In the genomic region with DNA sequence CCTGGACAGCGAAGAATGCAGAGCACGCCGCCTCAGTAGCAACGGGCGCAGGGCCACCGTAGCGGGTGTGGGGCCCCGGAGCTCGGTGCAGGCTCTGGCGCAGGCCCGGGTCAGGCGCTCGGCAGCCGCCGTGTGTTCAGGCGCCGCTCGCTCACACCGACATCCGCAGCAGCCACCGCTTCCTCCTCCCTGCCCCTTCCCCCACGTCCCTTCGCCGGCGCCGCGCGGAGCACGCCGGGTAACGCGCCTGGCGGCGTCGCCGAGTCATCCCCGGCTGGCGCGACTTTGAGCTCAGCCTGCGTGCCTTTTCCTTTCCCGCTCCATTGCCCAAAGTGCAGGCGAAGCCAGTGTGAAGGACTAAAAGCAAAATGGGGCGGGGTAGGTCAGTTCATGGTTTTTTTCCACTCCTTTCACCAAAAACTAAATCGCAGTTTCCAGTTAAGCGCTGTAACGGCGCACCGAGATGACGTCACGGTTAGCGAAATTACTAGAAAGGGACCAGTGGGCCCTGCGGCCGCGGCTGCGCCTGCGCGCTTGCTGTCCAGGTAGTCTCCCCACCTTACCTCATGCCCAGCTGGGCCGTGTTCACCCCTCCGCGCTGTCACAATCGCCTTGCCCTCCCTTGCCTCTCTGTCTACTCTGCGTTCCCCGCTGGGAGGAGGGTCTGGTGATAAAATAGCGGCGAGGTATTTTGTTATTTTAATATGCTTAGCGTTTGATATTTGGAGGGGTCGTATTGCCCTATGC, we compare ENCODE assay signal across 1 cellular context.
TF ChIP-seq lines count a peak whose summit lies in the region.

Gene UBQLN1 (minus strand): TSS at position 191 of the 747 bp plus-strand sequence. CDS start 279 bp downstream, outside the sequence.

TF ChIP-seq in HepG2, 621 proteins besides CTCF, POLR2A, EP300 and RAD21 (continued from another document and continues in another):
- TF ChIP-seq, protein P1, sequence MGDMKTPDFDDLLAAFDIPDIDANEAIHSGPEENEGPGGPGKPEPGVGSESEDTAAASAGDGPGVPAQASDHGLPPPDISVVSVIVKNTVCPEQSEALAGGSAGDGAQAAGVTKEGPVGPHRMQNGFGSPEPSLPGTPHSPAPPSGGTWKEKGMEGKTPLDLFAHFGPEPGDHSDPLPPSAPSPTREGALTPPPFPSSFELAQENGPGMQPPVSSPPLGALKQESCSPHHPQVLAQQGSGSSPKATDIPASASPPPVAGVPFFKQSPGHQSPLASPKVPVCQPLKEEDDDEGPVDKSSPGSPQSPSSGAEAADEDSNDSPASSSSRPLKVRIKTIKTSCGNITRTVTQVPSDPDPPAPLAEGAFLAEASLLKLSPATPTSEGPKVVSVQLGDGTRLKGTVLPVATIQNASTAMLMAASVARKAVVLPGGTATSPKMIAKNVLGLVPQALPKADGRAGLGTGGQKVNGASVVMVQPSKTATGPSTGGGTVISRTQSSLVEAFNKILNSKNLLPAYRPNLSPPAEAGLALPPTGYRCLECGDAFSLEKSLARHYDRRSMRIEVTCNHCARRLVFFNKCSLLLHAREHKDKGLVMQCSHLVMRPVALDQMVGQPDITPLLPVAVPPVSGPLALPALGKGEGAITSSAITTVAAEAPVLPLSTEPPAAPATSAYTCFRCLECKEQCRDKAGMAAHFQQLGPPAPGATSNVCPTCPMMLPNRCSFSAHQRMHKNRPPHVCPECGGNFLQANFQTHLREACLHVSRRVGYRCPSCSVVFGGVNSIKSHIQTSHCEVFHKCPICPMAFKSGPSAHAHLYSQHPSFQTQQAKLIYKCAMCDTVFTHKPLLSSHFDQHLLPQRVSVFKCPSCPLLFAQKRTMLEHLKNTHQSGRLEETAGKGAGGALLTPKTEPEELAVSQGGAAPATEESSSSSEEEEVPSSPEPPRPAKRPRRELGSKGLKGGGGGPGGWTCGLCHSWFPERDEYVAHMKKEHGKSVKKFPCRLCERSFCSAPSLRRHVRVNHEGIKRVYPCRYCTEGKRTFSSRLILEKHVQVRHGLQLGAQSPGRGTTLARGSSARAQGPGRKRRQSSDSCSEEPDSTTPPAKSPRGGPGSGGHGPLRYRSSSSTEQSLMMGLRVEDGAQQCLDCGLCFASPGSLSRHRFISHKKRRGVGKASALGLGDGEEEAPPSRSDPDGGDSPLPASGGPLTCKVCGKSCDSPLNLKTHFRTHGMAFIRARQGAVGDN (CRISPR knock-in tag; IDR thresholded peaks at IDR 0.05), result peak; percentile 98
- TF ChIP-seq, protein P2, sequence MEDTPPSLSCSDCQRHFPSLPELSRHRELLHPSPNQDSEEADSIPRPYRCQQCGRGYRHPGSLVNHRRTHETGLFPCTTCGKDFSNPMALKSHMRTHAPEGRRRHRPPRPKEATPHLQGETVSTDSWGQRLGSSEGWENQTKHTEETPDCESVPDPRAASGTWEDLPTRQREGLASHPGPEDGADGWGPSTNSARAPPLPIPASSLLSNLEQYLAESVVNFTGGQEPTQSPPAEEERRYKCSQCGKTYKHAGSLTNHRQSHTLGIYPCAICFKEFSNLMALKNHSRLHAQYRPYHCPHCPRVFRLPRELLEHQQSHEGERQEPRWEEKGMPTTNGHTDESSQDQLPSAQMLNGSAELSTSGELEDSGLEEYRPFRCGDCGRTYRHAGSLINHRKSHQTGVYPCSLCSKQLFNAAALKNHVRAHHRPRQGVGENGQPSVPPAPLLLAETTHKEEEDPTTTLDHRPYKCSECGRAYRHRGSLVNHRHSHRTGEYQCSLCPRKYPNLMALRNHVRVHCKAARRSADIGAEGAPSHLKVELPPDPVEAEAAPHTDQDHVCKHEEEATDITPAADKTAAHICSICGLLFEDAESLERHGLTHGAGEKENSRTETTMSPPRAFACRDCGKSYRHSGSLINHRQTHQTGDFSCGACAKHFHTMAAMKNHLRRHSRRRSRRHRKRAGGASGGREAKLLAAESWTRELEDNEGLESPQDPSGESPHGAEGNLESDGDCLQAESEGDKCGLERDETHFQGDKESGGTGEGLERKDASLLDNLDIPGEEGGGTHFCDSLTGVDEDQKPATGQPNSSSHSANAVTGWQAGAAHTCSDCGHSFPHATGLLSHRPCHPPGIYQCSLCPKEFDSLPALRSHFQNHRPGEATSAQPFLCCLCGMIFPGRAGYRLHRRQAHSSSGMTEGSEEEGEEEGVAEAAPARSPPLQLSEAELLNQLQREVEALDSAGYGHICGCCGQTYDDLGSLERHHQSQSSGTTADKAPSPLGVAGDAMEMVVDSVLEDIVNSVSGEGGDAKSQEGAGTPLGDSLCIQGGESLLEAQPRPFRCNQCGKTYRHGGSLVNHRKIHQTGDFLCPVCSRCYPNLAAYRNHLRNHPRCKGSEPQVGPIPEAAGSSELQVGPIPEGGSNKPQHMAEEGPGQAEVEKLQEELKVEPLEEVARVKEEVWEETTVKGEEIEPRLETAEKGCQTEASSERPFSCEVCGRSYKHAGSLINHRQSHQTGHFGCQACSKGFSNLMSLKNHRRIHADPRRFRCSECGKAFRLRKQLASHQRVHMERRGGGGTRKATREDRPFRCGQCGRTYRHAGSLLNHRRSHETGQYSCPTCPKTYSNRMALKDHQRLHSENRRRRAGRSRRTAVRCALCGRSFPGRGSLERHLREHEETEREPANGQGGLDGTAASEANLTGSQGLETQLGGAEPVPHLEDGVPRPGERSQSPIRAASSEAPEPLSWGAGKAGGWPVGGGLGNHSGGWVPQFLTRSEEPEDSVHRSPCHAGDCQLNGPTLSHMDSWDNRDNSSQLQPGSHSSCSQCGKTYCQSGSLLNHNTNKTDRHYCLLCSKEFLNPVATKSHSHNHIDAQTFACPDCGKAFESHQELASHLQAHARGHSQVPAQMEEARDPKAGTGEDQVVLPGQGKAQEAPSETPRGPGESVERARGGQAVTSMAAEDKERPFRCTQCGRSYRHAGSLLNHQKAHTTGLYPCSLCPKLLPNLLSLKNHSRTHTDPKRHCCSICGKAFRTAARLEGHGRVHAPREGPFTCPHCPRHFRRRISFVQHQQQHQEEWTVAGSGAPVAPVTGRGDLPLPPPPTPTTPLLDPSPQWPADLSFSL (CRISPR knock-in tag; IDR thresholded peaks at IDR 0.05), result no peak
- TF ChIP-seq E2F5 (CRISPR knock-in tag; conservative IDR thresholded peaks at IDR 0.05) (0 out of 2 replicates have a peak, but pooled peaks have one; percentile 63), MIER3 (CRISPR knock-in tag; IDR thresholded peaks at IDR 0.05; ENCODE audit: borderline replicate concordance) (no peak; the same call in 1 of the 2 replicates), TIGD3 (CRISPR knock-in tag; IDR thresholded peaks at IDR 0.05; ENCODE audit: borderline replicate concordance) (peak; percentile 15; the same call in 1 of the 2 replicates), ZNF207 (IDR thresholded peaks at IDR 0.05; ENCODE audit: borderline replicate concordance) (no peak), ZNF34 (CRISPR knock-in tag; IDR thresholded peaks at IDR 0.05; ENCODE audit: borderline replicate concordance) (no peak), U2AF2 (IDR thresholded peaks at IDR 0.05; ENCODE audit: low read depth, low read length) (no peak), EEA1 (CRISPR knock-in tag; IDR thresholded peaks at IDR 0.05; ENCODE audit: borderline replicate concordance) (peak; percentile 75; the same call in 1 of the 2 replicates), ZFYVE20 (CRISPR knock-in tag; IDR thresholded peaks at IDR 0.05; ENCODE audit: borderline replicate concordance, low read depth) (peak; percentile 85; the same call in 1 of the 2 replicates), NFRKB (IDR thresholded peaks at IDR 0.05) (no peak), ZBTB34 (CRISPR knock-in tag; IDR thresholded peaks at IDR 0.05) (no peak), NR2F6 (IDR thresholded peaks at IDR 0.05) (no peak), NR2F6 (CRISPR knock-in tag; IDR thresholded peaks at IDR 0.05) (no peak), SKI (IDR thresholded peaks at IDR 0.05; ENCODE audit: partially characterized antibody) (no peak), ZNF567 (CRISPR knock-in tag; IDR thresholded peaks at IDR 0.05; ENCODE audit: borderline replicate concordance) (peak; percentile 58; the same call in 1 of the 2 replicates), ZNF891 (CRISPR knock-in tag; IDR thresholded peaks at IDR 0.05) (no peak), JARID2 (CRISPR knock-in tag; IDR thresholded peaks at IDR 0.05; ENCODE audit: insufficient replicate concordance) (no peak), GPN1 (CRISPR knock-in tag; IDR thresholded peaks at IDR 0.05; ENCODE audit: borderline replicate concordance) (no peak; the same call in 1 of the 2 replicates), BCL6 (CRISPR knock-in tag; IDR thresholded peaks at IDR 0.05) (peak; percentile 93), PITX1 (CRISPR knock-in tag; IDR thresholded peaks at IDR 0.05) (no peak; the same call in none of the 2 replicates), ZNF367 (CRISPR knock-in tag; IDR thresholded peaks at IDR 0.05; ENCODE audit: borderline replicate concordance) (no peak), HDAC1 (CRISPR knock-in tag; IDR thresholded peaks at IDR 0.05) (peak; percentile 88), ZBTB7A (CRISPR knock-in tag; IDR thresholded peaks at IDR 0.05) (peak; percentile 54; the same call in 1 of the 2 replicates), KDM1A (CRISPR knock-in tag; IDR thresholded peaks at IDR 0.05) (no peak), MTERF4 (CRISPR knock-in tag; IDR thresholded peaks at IDR 0.05) (no peak; the same call in 1 of the 2 replicates)
- TF ChIP-seq, protein P3, sequence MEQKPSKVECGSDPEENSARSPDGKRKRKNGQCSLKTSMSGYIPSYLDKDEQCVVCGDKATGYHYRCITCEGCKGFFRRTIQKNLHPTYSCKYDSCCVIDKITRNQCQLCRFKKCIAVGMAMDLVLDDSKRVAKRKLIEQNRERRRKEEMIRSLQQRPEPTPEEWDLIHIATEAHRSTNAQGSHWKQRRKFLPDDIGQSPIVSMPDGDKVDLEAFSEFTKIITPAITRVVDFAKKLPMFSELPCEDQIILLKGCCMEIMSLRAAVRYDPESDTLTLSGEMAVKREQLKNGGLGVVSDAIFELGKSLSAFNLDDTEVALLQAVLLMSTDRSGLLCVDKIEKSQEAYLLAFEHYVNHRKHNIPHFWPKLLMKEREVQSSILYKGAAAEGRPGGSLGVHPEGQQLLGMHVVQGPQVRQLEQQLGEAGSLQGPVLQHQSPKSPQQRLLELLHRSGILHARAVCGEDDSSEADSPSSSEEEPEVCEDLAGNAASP (CRISPR knock-in tag; IDR thresholded peaks at IDR 0.05; ENCODE audit: borderline replicate concordance), result no peak; the same call in 1 of the 2 replicates
- TF ChIP-seq, protein P4, sequence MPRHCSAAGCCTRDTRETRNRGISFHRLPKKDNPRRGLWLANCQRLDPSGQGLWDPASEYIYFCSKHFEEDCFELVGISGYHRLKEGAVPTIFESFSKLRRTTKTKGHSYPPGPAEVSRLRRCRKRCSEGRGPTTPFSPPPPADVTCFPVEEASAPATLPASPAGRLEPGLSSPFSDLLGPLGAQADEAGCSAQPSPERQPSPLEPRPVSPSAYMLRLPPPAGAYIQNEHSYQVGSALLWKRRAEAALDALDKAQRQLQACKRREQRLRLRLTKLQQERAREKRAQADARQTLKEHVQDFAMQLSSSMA (CRISPR knock-in tag; IDR thresholded peaks at IDR 0.05), result no peak
- TF ChIP-seq, protein P5, sequence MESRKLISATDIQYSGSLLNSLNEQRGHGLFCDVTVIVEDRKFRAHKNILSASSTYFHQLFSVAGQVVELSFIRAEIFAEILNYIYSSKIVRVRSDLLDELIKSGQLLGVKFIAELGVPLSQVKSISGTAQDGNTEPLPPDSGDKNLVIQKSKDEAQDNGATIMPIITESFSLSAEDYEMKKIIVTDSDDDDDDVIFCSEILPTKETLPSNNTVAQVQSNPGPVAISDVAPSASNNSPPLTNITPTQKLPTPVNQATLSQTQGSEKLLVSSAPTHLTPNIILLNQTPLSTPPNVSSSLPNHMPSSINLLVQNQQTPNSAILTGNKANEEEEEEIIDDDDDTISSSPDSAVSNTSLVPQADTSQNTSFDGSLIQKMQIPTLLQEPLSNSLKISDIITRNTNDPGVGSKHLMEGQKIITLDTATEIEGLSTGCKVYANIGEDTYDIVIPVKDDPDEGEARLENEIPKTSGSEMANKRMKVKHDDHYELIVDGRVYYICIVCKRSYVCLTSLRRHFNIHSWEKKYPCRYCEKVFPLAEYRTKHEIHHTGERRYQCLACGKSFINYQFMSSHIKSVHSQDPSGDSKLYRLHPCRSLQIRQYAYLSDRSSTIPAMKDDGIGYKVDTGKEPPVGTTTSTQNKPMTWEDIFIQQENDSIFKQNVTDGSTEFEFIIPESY (CRISPR knock-in tag; IDR thresholded peaks at IDR 0.05), result no peak; the same call in 1 of the 2 replicates
- TF ChIP-seq, protein P6, sequence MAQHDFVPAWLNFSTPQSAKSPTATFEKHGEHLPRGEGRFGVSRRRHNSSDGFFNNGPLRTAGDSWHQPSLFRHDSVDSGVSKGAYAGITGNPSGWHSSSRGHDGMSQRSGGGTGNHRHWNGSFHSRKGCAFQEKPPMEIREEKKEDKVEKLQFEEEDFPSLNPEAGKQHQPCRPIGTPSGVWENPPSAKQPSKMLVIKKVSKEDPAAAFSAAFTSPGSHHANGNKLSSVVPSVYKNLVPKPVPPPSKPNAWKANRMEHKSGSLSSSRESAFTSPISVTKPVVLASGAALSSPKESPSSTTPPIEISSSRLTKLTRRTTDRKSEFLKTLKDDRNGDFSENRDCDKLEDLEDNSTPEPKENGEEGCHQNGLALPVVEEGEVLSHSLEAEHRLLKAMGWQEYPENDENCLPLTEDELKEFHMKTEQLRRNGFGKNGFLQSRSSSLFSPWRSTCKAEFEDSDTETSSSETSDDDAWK (CRISPR knock-in tag; IDR thresholded peaks at IDR 0.05), result no peak
